In the genomic region with DNA sequence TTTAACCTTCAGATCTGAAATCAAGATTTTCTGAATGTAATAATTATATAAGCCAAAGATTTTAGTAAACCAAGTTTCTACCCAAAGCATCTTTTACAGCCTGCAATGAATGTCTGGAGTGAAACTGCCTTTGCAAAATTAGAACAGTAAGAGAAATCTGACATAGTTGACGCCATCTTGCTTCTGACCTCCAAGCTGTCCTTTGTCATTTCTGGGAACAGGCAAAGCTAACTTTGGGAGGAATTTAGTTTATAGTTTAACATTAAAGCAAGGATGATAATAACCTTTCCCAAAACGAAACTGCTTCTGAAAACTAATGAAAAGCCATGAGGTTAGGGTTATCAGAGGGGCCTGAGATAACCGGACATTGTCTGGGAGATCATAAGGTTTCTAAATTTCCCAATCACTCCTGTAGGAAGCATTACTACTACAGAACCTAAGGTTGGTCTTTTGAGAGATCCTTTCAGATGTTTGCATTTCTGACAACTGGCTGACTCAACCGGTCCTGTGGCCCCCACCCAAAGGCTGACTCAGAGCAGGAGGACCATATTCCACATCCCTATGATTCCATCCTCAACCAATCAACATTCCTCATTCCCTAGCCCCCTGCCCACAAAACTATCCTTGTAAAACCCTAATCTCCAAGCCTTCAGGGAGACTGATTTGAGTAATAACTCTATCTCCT, we compare ENCODE assay signal across 9 cellular contexts.
DNase-seq lines count a peak whose midpoint lies in the region; ATAC-seq and TF ChIP-seq lines count a peak whose summit lies in the region.
"Had no signal": no experiment of that assay in that cellular context is flagged by ENCODE, and none has a peak within 500 bp of the region (broad histone marks: within the 10 kb centered on the region; RNA-seq: fewer than 3 reads in every experiment).

No MANE protein-coding gene starts in this region.

- H3K27me3 Mint-ChIP-seq in CD4-positive, alpha-beta memory T cell = no peaks in the 10 kb centered on the region
- no peaks in the 10 kb centered on the region for H3K27me3 Mint-ChIP-seq in naive thymus-derived CD4-positive, alpha-beta T cell

- H3K36me3 ChIP-seq in CD4-positive, alpha-beta memory T cell (ENCODE audit: insufficient read depth, low read length) = no peaks in the 10 kb centered on the region
- no peaks in the 10 kb centered on the region for H3K36me3 ChIP-seq in brain microvascular endothelial cell (replicated peaks)
- H3K36me3 ChIP-seq in naive thymus-derived CD4-positive, alpha-beta T cell (ENCODE audit: control insufficient read depth in 2 of 3, insufficient read depth in 3 of 3, low read length in 3 of 3) = no peaks in the 10 kb centered on the region
- H3K36me3 ChIP-seq: neural progenitor cell had no signal

- no peaks in the 10 kb centered on the region for H3K27me3 ChIP-seq in CD4-positive, alpha-beta memory T cell (ENCODE audit: insufficient read depth, low read length)
- no peaks in the 10 kb centered on the region for H3K27me3 ChIP-seq in brain microvascular endothelial cell (replicated peaks)
- H3K27me3 ChIP-seq in naive thymus-derived CD4-positive, alpha-beta T cell (ENCODE audit: control insufficient read depth in 2 of 2, insufficient read depth in 2 of 2, low read length in 2 of 2) = no peaks in the 10 kb centered on the region
- H3K27me3 ChIP-seq: neural progenitor cell had no signal

- peak overlapping the region in 4 of 8 donors; percentile 5 to 72 (median 41) for H3K4me3 Mint-ChIP-seq in CD4-positive, alpha-beta memory T cell
- H3K4me3 Mint-ChIP-seq in naive thymus-derived CD4-positive, alpha-beta T cell = peak overlapping the region in 4 of 10 donors; percentile 4 to 42 (median 33)
- H3K4me3 Mint-ChIP-seq: neural progenitor cell had no signal

- peaks cover 25% of the 10 kb centered on the region for H3K4me1 ChIP-seq in CD4-positive, alpha-beta memory T cell (ENCODE audit: insufficient read depth, low read length)
- H3K4me1 ChIP-seq in naive thymus-derived CD4-positive, alpha-beta T cell (ENCODE audit: control insufficient read depth in 2 of 2, insufficient read depth in 2 of 2, low read length in 2 of 2) = peaks cover 10 to 20% of the 10 kb centered on the region in 2 donors
- H3K4me1 ChIP-seq: neural progenitor cell had no signal

- in situ Hi-C loops in brain microvascular endothelial cell (cut with HindIII; ENCODE audit: low pct_ligation_motif_present, low sequenced_read_pairs) = no loop called here

- no peak for DNase-seq in CD4-positive, alpha-beta memory T cell
- DNase-seq in HS-5 (ENCODE audit: low read depth) (peak; percentile 95), brain microvascular endothelial cell (peak; percentile 85), AML-193 (lab: John Stamatoyannopoulos, UW) (no peak), NAMALWA (ENCODE audit: low spot score) (no peak), GM19238 (ENCODE audit: insufficient read length, low spot score) (no peak)
- DNase-seq in naive thymus-derived CD4-positive, alpha-beta T cell = no peak

- no peaks in the 10 kb centered on the region for H3K9me3 ChIP-seq in CD4-positive, alpha-beta memory T cell (ENCODE audit: control insufficient read depth in 1 of 2, low read length in 2 of 2)
- H3K9me3 ChIP-seq in naive thymus-derived CD4-positive, alpha-beta T cell (ENCODE audit: control insufficient read depth in 2 of 3, low read length in 3 of 3) = no peaks in the 10 kb centered on the region

- POLR2A ChIA-PET in CD4-positive, alpha-beta memory T cell (lab: Charles Lee; ENCODE audit: partially characterized antibody) = no interaction called here
- POLR2A ChIA-PET in naive thymus-derived CD4-positive, alpha-beta T cell (lab: Charles Lee) = no interaction called here

- H3K36me3 Mint-ChIP-seq in CD4-positive, alpha-beta memory T cell = peaks cover 0 to 10% of the 10 kb centered on the region in 2 donors
- peaks cover 0 to 38% (median 28%) of the 10 kb centered on the region in 5 donors for H3K36me3 Mint-ChIP-seq in naive thymus-derived CD4-positive, alpha-beta T cell

- TF ChIP-seq CTCF in brain microvascular endothelial cell (IDR thresholded peaks at IDR 0.05; ENCODE audit: low read depth, low read length, missing control alignments) = no peak

- H3K27ac Mint-ChIP-seq in CD4-positive, alpha-beta memory T cell = peak overlapping the region; percentile 3 to 90 (median 43)
- H3K27ac Mint-ChIP-seq in naive thymus-derived CD4-positive, alpha-beta T cell = peak overlapping the region in 6 of 9 donors; percentile 10 to 58 (median 29)

- ATAC-seq in naive thymus-derived CD4-positive, alpha-beta T cell = no peak
- no peak for ATAC-seq in HG02973 (IDR thresholded peaks at IDR 0.05; ENCODE audit: unreplicated experiment)

- H3K4me3 ChIP-seq in CD4-positive, alpha-beta memory T cell (ENCODE audit: low read length in 2 of 2) = no peak overlapping the region
- no peak overlapping the region for H3K4me3 ChIP-seq in brain microvascular endothelial cell (ENCODE audit: low read depth, low read length)
- no peak overlapping the region for H3K4me3 ChIP-seq in naive thymus-derived CD4-positive, alpha-beta T cell (ENCODE audit: low read length)
- H3K4me3 ChIP-seq: neural progenitor cell had no signal

- H3K4me1 Mint-ChIP-seq in CD4-positive, alpha-beta memory T cell = peaks cover 35 to 70% (median 47%) of the 10 kb centered on the region in 4 donors
- H3K4me1 Mint-ChIP-seq in naive thymus-derived CD4-positive, alpha-beta T cell = peaks cover 28 to 77% (median 57%) of the 10 kb centered on the region in 7 donors

- CTCF ChIA-PET in CD4-positive, alpha-beta memory T cell (lab: Charles Lee; ENCODE audit: partially characterized antibody) = no interaction called here
- CTCF ChIA-PET in naive thymus-derived CD4-positive, alpha-beta T cell (lab: Charles Lee) = no interaction called here

- intact Hi-C loops in CD4-positive, alpha-beta memory T cell (cut with micrococcal nuclease) = no loop called here
- intact Hi-C loops in naive thymus-derived CD4-positive, alpha-beta T cell (cut with micrococcal nuclease) = no loop called here

- H3K27ac ChIP-seq in CD4-positive, alpha-beta memory T cell (ENCODE audit: low read depth, low read length) = no peak overlapping the region
- peak overlapping the region; percentile 71 for H3K27ac ChIP-seq in brain microvascular endothelial cell
- no peak overlapping the region for H3K27ac ChIP-seq in naive thymus-derived CD4-positive, alpha-beta T cell (ENCODE audit: low read depth, low read length)
- H3K27ac ChIP-seq: neural progenitor cell had no signal

- H3K9me3 Mint-ChIP-seq in CD4-positive, alpha-beta memory T cell = peaks cover 0 to under 1% (median 0%) of the 10 kb centered on the region in 8 donors
- peaks cover 0 to 26% (median 4%) of the 10 kb centered on the region in 11 donors for H3K9me3 Mint-ChIP-seq in naive thymus-derived CD4-positive, alpha-beta T cell

Comparison
In these comparisons a context has a peak if more than half of its experiments do, and no peak if none do; other contexts are left out.
1. DNase-seq: peak in HS-5 (single experiment) and brain microvascular endothelial cell (single experiment); none in CD4-positive, alpha-beta memory T cell (0 of 5), naive thymus-derived CD4-positive, alpha-beta T cell (0 of 9), AML-193 (0 of 2), NAMALWA (single experiment) and GM19238 (single experiment).